In genomic region chr11:73729594-73730206, GRCh38 we compare ENCODE assay signal across 8 cellular contexts. TPM values are rescaled to one million over a fixed set of nuclear protein-coding genes. Genes with fewer than 3 reads are reported as not detected.
DNase-seq lines count a peak whose midpoint lies in the region; ATAC-seq and TF ChIP-seq lines count a peak whose summit lies in the region.

No MANE protein-coding gene starts in this region.

- TF ChIP-seq CTCF in AG04450 (IDR thresholded peaks at IDR 0.05; ENCODE audit: low read depth, low read length) = peak; percentile 45; the same call in 1 of the 2 replicates
- TF ChIP-seq CTCF in GM12864 (IDR thresholded peaks at IDR 0.05; ENCODE audit: low read depth, low read length, missing control alignments) = peak; percentile 57
- TF ChIP-seq CTCF in GM10248 (IDR thresholded peaks at IDR 0.05; ENCODE audit: control extremely low read depth, extremely low read depth, low read depth, missing control alignments) = no peak
- peak in 3 of 6 experiments; percentile 21 to 42 (median 28) for TF ChIP-seq CTCF in upper lobe of left lung (IDR thresholded peaks at IDR 0.05)

- CTCF ChIA-PET in AG04450 (lab: Charles Lee) = interaction anchor here (0.6 to 1.2 kb wide), 4 partner anchors 12 to 1130 kb away, joined by 3 to 4 read pairs (median 3); no protein-coding TSS in a partner anchor
- CTCF ChIA-PET in GM10248 (lab: Yijun Ruan, JAX) = interaction anchor here (0.8 to 1.5 kb wide), 7 partner anchors 8 to 68 kb away, joined by 3 to 6 read pairs (median 4); no protein-coding TSS in a partner anchor

- WGBS in upper lobe of left lung, 2 donors = 84 to 89% methylated on average over 3 of the region's 3 CpGs

- TF ChIP-seq POLR2A in upper lobe of left lung (IDR thresholded peaks at IDR 0.05) = no peak

- ATAC-seq in upper lobe of left lung (ENCODE audit: low FRiP score in 2 of 2) = no peak
- ATAC-seq in HG03439 (IDR thresholded peaks at IDR 0.05; ENCODE audit: unreplicated experiment) = no peak

- no peak overlapping the region for H3K27ac ChIP-seq in AG04450 (ENCODE audit: low read depth, low read length)
- no peak overlapping the region for H3K27ac ChIP-seq in upper lobe of left lung

- H3K36me3 ChIP-seq in upper lobe of left lung = peaks cover 0 to 12% (median 2%) of the 10 kb centered on the region in 4 donors

- TF ChIP-seq EP300 in upper lobe of left lung (IDR thresholded peaks at IDR 0.05) = no peak

- H3K4me1 ChIP-seq in upper lobe of left lung = peaks cover 0 to 2% (median under 1%) of the 10 kb centered on the region in 4 donors

- no peak for DNase-seq in AG04450 (ENCODE audit: low read depth, low spot score)
- DNase-seq in GM12864 (ENCODE audit: low read depth) = no peak
- peak; percentile 23 for DNase-seq in SW480 (ENCODE audit: low spot score)
- DNase-seq in islet precursor cell = peak; percentile 66
- DNase-seq in SKM-1 (lab: John Stamatoyannopoulos, UW; ENCODE audit: unreplicated experiment) = no peak
- DNase-seq in GM10248 (ENCODE audit: extremely low spot score) = no peak
- no peak for DNase-seq in upper lobe of left lung

- no peaks in the 10 kb centered on the region; the same call in 1 of the 2 replicates for H3K9me3 ChIP-seq in AG04450 (ENCODE audit: control insufficient read depth, insufficient read depth, low read length)
- no peaks in the 10 kb centered on the region for H3K9me3 ChIP-seq in upper lobe of left lung

- POLR2A ChIA-PET in AG04450 (lab: Yijun Ruan, JAX) (no interaction called here), GM10248 (lab: Yijun Ruan, JAX) (no interaction called here)

- H3K27me3 ChIP-seq in AG04450 (ENCODE audit: control insufficient read depth, insufficient read depth, low read length) (no peaks in the 10 kb centered on the region), upper lobe of left lung (no peaks in the 10 kb centered on the region)

- no peak overlapping the region for H3K4me3 ChIP-seq in AG04450 (ENCODE audit: low read depth, low read length)
- H3K4me3 ChIP-seq in GM12864 (ENCODE audit: low read depth, low read length) = no peak overlapping the region
- H3K4me3 ChIP-seq in upper lobe of left lung = no peak overlapping the region

RNA-seq across cellular contexts. Expression of gene RAB6A, which starts 31.2 kb away (rescaled TPM):
- polyA plus RNA-seq in AG04450 (2011; rRNA removed) = 97.0 and 153 TPM in 2 replicates
- polyA minus RNA-seq in AG04450 (2011; rRNA and poly(A)+ RNA removed) = 80.5 and 158 TPM in 2 replicates
- 100 to 1,000 TPM in 5 of 6 donors, 10 to 100 TPM in 1; 63.9 to 161 (median 136) TPM for total RNA-seq in upper lobe of left lung

RNA-seq across cellular contexts. Expression of gene MRPL48, which starts 58.0 kb away (rescaled TPM):
- 57.9 and 65.7 TPM in 2 replicates for polyA plus RNA-seq in AG04450 (2011; rRNA removed)
- 10.7 and 13.9 TPM in 2 replicates for polyA minus RNA-seq in AG04450 (2011; rRNA and poly(A)+ RNA removed)
- 10 to 100 TPM in 5 of 6 donors, 1 to 10 TPM in 1; 7.3 to 25.3 (median 21.8) TPM for total RNA-seq in upper lobe of left lung

Comparison
In these comparisons a context has a peak if more than half of its experiments do, and no peak if none do; other contexts are left out.
1. DNase-seq: peak in SW480 (single experiment) and islet precursor cell (single experiment); none in AG04450 (single experiment), GM12864 (single experiment), SKM-1 (single experiment), GM10248 (single experiment) and upper lobe of left lung (0 of 2).